18 cellular contexts compared by ENCODE assay signal in genomic region chr1:159705251-159705910, GRCh38. TPM values are rescaled to one million over a fixed set of nuclear protein-coding genes. Genes with fewer than 3 reads are reported as not detected.
DNase-seq lines count a peak whose midpoint lies in the region; ATAC-seq, FAIRE-seq and TF ChIP-seq lines count a peak whose summit lies in the region.
"Had no signal": no experiment of that assay in that cellular context is flagged by ENCODE, and none has a peak within 500 bp of the region (broad histone marks: within the 10 kb centered on the region; RNA-seq: fewer than 3 reads in every experiment).

No MANE protein-coding gene starts in this region.

- TF ChIP-seq EP300 in HepG2 (IDR thresholded peaks at IDR 0.05; ENCODE audit: low read depth in 2 of 2, low read length in 2 of 2), result no peak
- no peak for TF ChIP-seq EP300 in HepG2 (CRISPR knock-in tag; IDR thresholded peaks at IDR 0.05; ENCODE audit: borderline replicate concordance)

- ATAC-seq in HepG2, result no peak
- no peak for ATAC-seq in activated CD8-positive, alpha-beta T cell treated with anti-CD3 and anti-CD28 coated beads, Interleukin-2, amount 10 ng/mL, durations not matched to agents 7 days and 5 days
- ATAC-seq: Right ventricle myocardium inferior had no signal

- WGBS in liver, result 65% methylated on average over 8 of the region's 8 CpGs
- WGBS in HepG2 (ENCODE audit: low lambda C conversion rate), result 23% methylated on average over 8 of the region's 8 CpGs

- in situ Hi-C loops in HepG2 (cut with HindIII; ENCODE audit: extremely low pct_ligation_motif_present, low pct_unique_long_range_greater_than_20kb), result no loop called here

- no peaks in the 10 kb centered on the region for H3K4me1 Mint-ChIP-seq in activated CD8-positive, alpha-beta T cell treated with anti-CD3 and anti-CD28 coated beads, Interleukin-2, amount 10 ng/mL, durations not matched to agents 7 days and 5 days (ENCODE audit: low read depth)
- H3K4me1 Mint-ChIP-seq: CD8-positive, alpha-beta memory T cell had no signal

- POLR2A ChIA-PET in HepG2 (lab: Yijun Ruan, JAX), result no interaction called here
- POLR2A ChIA-PET in activated CD8-positive, alpha-beta T cell treated with anti-CD3 and anti-CD28 coated beads, Interleukin-2, amount 10 ng/mL, durations not matched to agents 7 days and 5 days (lab: Charles Lee), result no interaction called here

- no peak overlapping the region for H3K4me2 ChIP-seq in HepG2 (ENCODE audit: low read depth, low read length)
- H3K4me2 ChIP-seq: BLaER1 had no signal

- H3K27me3 Mint-ChIP-seq in activated CD8-positive, alpha-beta T cell treated with anti-CD3 and anti-CD28 coated beads, Interleukin-2, amount 10 ng/mL, durations not matched to agents 7 days and 5 days (ENCODE audit: low read depth), result peaks cover 4% of the 10 kb centered on the region

- intact Hi-C loops in HepG2 (cut with micrococcal nuclease; ENCODE audit: unreplicated experiment), result no loop called here
- intact Hi-C loops in kidney (cut with DNase I), result no loop called here

- H3K9me3 Mint-ChIP-seq in activated CD8-positive, alpha-beta T cell treated with anti-CD3 and anti-CD28 coated beads, Interleukin-2, amount 10 ng/mL, durations not matched to agents 7 days and 5 days (ENCODE audit: insufficient read depth), result no peaks in the 10 kb centered on the region
- H3K9me3 Mint-ChIP-seq: CD8-positive, alpha-beta memory T cell had no signal

- H3K9me3 ChIP-seq in liver (ENCODE audit: control insufficient read depth in 4 of 4, low read length in 3 of 4) (no peaks in the 10 kb centered on the region), HepG2 (ENCODE audit: low read length) (no peaks in the 10 kb centered on the region), kidney (ENCODE audit: control insufficient read depth in 1 of 2, low read length in 2 of 2) (no peaks in the 10 kb centered on the region)
- H3K9me3 ChIP-seq: BLaER1 had no signal

- TF ChIP-seq POLR2A in HepG2 (IDR thresholded peaks at IDR 0.05; ENCODE audit: insufficient read depth in 1 of 2, low read depth in 2 of 2, low read length in 2 of 2), result no peak

- no peak overlapping the region for H3K27ac Mint-ChIP-seq in activated CD8-positive, alpha-beta T cell treated with anti-CD3 and anti-CD28 coated beads, Interleukin-2, amount 10 ng/mL, durations not matched to agents 7 days and 5 days
- H3K27ac Mint-ChIP-seq: CD8-positive, alpha-beta memory T cell had no signal

- H3K36me3 ChIP-seq in liver (ENCODE audit: control insufficient read depth in 4 of 4, insufficient read depth in 3 of 4, low read depth in 1 of 4, low read length in 3 of 4) (no peaks in the 10 kb centered on the region), HepG2 (replicated peaks in 1 of 2; ENCODE audit: control insufficient read depth in 1 of 2, insufficient read depth in 2 of 2, low read length in 2 of 2) (no peaks in the 10 kb centered on the region), kidney (ENCODE audit: control insufficient read depth in 1 of 2, insufficient read depth in 2 of 2, low read length in 2 of 2) (no peaks in the 10 kb centered on the region)
- H3K36me3 ChIP-seq: BLaER1 had no signal

- CTCF ChIA-PET in HepG2 (lab: Yijun Ruan, JAX; ENCODE audit: low intra/inter-chr PET ratio, low total read pairs), result no interaction called here
- CTCF ChIA-PET in activated CD8-positive, alpha-beta T cell treated with anti-CD3 and anti-CD28 coated beads, Interleukin-2, amount 10 ng/mL, durations not matched to agents 7 days and 5 days (lab: Charles Lee), result no interaction called here

- FAIRE-seq in HepG2 (lab: Jason Lieb, UNC) (no peak), urothelium cell line (lab: Jason Lieb, UNC) (no peak), kidney (lab: Jason Lieb, UNC) (no peak)
- FAIRE-seq: GM12892 had no signal

- H3K79me2 ChIP-seq in HepG2 (ENCODE audit: insufficient read depth, low read length), result no peaks in the 10 kb centered on the region

- H2AFZ ChIP-seq in HepG2 (ENCODE audit: low read length), result no peak overlapping the region
- H2AFZ ChIP-seq: GM23248 had no signal

- peak; percentile 59 to 65 for TF ChIP-seq RAD21 in liver (IDR thresholded peaks at IDR 0.05)
- no peak for TF ChIP-seq RAD21 in HepG2 (CRISPR knock-in tag; IDR thresholded peaks at IDR 0.05)

- H3K27me3 ChIP-seq in liver (ENCODE audit: control insufficient read depth in 4 of 4, insufficient read depth in 4 of 4, low read length in 3 of 4) (no peaks in the 10 kb centered on the region), HepG2 (ENCODE audit: control insufficient read depth in 1 of 2, insufficient read depth in 2 of 2, low read length in 2 of 2) (no peaks in the 10 kb centered on the region)
- H3K27me3 ChIP-seq: BLaER1 had no signal

- TF ChIP-seq CTCF in liver (IDR thresholded peaks at IDR 0.05; ENCODE audit: low read depth, low read length, missing input control) (no peak), HepG2 (CRISPR knock-in tag; IDR thresholded peaks at IDR 0.05) (no peak), kidney (IDR thresholded peaks at IDR 0.05; ENCODE audit: borderline replicate concordance, extremely low read depth, insufficient read depth) (no peak)

- H3K4me3 Mint-ChIP-seq in activated CD8-positive, alpha-beta T cell treated with anti-CD3 and anti-CD28 coated beads, Interleukin-2, amount 10 ng/mL, durations not matched to agents 7 days and 5 days, result no peak overlapping the region
- H3K4me3 Mint-ChIP-seq: CD8-positive, alpha-beta memory T cell had no signal

- peak overlapping the region; percentile 16 to 51 for H3K27ac ChIP-seq in liver (ENCODE audit: low read depth in 1 of 2, low read length in 2 of 2)
- no peak overlapping the region for H3K27ac ChIP-seq in HepG2 (ENCODE audit: extremely low read length, insufficient read depth, low read length)
- H3K27ac ChIP-seq in kidney (ENCODE audit: low read depth in 2 of 2, low read length in 2 of 2), result no peak overlapping the region
- H3K27ac ChIP-seq: BLaER1, GM23248 had no signal

- DNase-seq in HepG2 (ENCODE audit: low spot score) (no peak), hippocampal formation (lab: John Stamatoyannopoulos, UW) (peak; percentile 2 to 6), mucosa of gallbladder (ENCODE audit: low spot score) (peak; percentile 19), DMS114 treated with DMSO at 0.1 percent for 48 hours (lab: John Stamatoyannopoulos, UW; ENCODE audit: unreplicated experiment) (no peak), urothelium cell line (ENCODE audit: low spot score) (no peak), kidney (no peak)
- no peak for DNase-seq in activated CD8-positive, alpha-beta T cell treated with anti-CD3 and anti-CD28 coated beads, Interleukin-2, amount 10 ng/mL, durations not matched to agents 7 days and 5 days
- DNase-seq: CD8-positive, alpha-beta memory T cell; GM23248; HCEC 1CT; KG1; NCI-H2107; NCI-H2227 treated with DMSO at 0.1 percent for 48 hours had no signal

- H3K36me3 Mint-ChIP-seq in activated CD8-positive, alpha-beta T cell treated with anti-CD3 and anti-CD28 coated beads, Interleukin-2, amount 10 ng/mL, durations not matched to agents 7 days and 5 days (ENCODE audit: low read depth), result no peaks in the 10 kb centered on the region
- H3K36me3 Mint-ChIP-seq: CD8-positive, alpha-beta memory T cell had no signal

- H3K9ac ChIP-seq in liver (ENCODE audit: low read depth in 1 of 2, low read length in 2 of 2) (no peak overlapping the region), HepG2 (ENCODE audit: insufficient read depth, low read depth, low read length) (no peak overlapping the region), kidney (ENCODE audit: low read length in 2 of 2) (no peak overlapping the region)
- H3K9ac ChIP-seq: BLaER1, GM23248 had no signal

- no peaks in the 10 kb centered on the region for H4K20me1 ChIP-seq in HepG2 (ENCODE audit: insufficient read depth, low read length)
- H4K20me1 ChIP-seq: BLaER1 had no signal

- H3K4me3 ChIP-seq in liver (ENCODE audit: low read depth in 1 of 3, low read length in 3 of 3), result no peak overlapping the region
- no peak overlapping the region for H3K4me3 ChIP-seq in HepG2 (replicated peaks in 1 of 3; ENCODE audit: insufficient read depth in 1 of 3, low read depth in 2 of 3, low read length in 3 of 3)
- H3K4me3 ChIP-seq in kidney (ENCODE audit: low read length in 2 of 2), result no peak overlapping the region
- H3K4me3 ChIP-seq: BLaER1, GM23248 had no signal

- no TSS peak for BruUV-seq in HepG2 (replicated peaks; lab: Mats Ljungman, UMichigan)

- H3K4me1 ChIP-seq in liver (ENCODE audit: control insufficient read depth in 4 of 4, insufficient read depth in 4 of 4, low read length in 3 of 4) (peaks cover 0 to 32% (median 23%) of the 10 kb centered on the region in 4 donors), HepG2 (ENCODE audit: insufficient read depth, low read length) (no peaks in the 10 kb centered on the region), kidney (ENCODE audit: control insufficient read depth in 1 of 2, insufficient read depth in 1 of 2, low read depth in 1 of 2, low read length in 2 of 2) (no peaks in the 10 kb centered on the region)

RNA-seq across cellular contexts. Expression of gene CRP, which starts 9.0 kb away (rescaled TPM):
- 1,000 to 10,000 TPM in 1 of 2 donors, 100 to 1,000 TPM in 1; 103 to 4,637 TPM for total RNA-seq in liver
- polyA plus RNA-seq in liver, result over 10,000 TPM in 1 of 2 donors, 1,000 to 10,000 TPM in 1; 4,292 to 13,117 TPM
- not detected in 2 replicates for total RNA-seq in HepG2 (2016; rRNA removed; fragmentation: Illumina TruSeq; extraction: Trizol)
- total RNA-seq in HepG2 (2016; cell fraction: cytosol; rRNA removed; fragmentation: Illumina TruSeq; extraction: Trizol; ENCODE audit: low read depth), result not detected in 2 replicates
- not detected in 2 replicates for total RNA-seq in HepG2 (2016; cell fraction: insoluble cytoplasmic fraction; rRNA removed; fragmentation: Illumina TruSeq; extraction: Trizol)
- not detected in 2 replicates for total RNA-seq in HepG2 (2016; cell fraction: membrane; rRNA removed; fragmentation: Illumina TruSeq; extraction: Trizol)
- not detected in 2 replicates for total RNA-seq in HepG2 (2016; cell fraction: nucleus; rRNA removed; fragmentation: Illumina TruSeq; extraction: Trizol)
- not detected in 2 replicates for polyA plus RNA-seq in HepG2 (2011; rRNA removed)
- polyA plus RNA-seq in HepG2 (2011; cell fraction: cytosol; rRNA removed), result not detected in 2 replicates
- polyA plus RNA-seq in HepG2 (2011; cell fraction: nucleus; rRNA removed), result not detected in 2 replicates
- not detected in 2 replicates for polyA plus RNA-seq in HepG2 (2012)
- polyA plus RNA-seq in HepG2 (2016; cell fraction: cytosol; fragmentation: Illumina TruSeq; extraction: Trizol; ENCODE audit: low read depth), result not detected in 2 replicates
- polyA plus RNA-seq in HepG2 (2016; cell fraction: insoluble cytoplasmic fraction; fragmentation: Illumina TruSeq; extraction: Trizol; ENCODE audit: low read depth), result not detected in 2 replicates
- polyA plus RNA-seq in HepG2 (2016; cell fraction: membrane; fragmentation: Illumina TruSeq; extraction: Trizol; ENCODE audit: low read depth), result not detected in 2 replicates
- not detected in 2 replicates for polyA plus RNA-seq in HepG2 (2016; cell fraction: nucleus; fragmentation: Illumina TruSeq; extraction: Trizol; ENCODE audit: insufficient read depth, low read depth)
- not detected in 2 replicates for polyA minus RNA-seq in HepG2 (2011; rRNA and poly(A)+ RNA removed; ENCODE audit: low replicate concordance)
- polyA minus RNA-seq in HepG2 (2011; cell fraction: cytosol; rRNA and poly(A)+ RNA removed), result not detected in 2 replicates
- polyA minus RNA-seq in HepG2 (2011; cell fraction: nucleus; rRNA and poly(A)+ RNA removed), result not detected in 2 replicates
- total RNA-seq in mucosa of gallbladder, result 46.3 TPM
- total RNA-seq in kidney, result not detected
- polyA plus RNA-seq in kidney (ENCODE audit: insufficient read depth, low read depth, low replicate concordance), result not detected
- not detected for total RNA-seq in activated CD8-positive, alpha-beta T cell treated with anti-CD3 and anti-CD28 coated beads, Interleukin-2, amount 10 ng/mL, durations not matched to agents 7 days and 5 days
- total RNA-seq: A172; CD8-positive, alpha-beta memory T cell; GM23248; Right ventricle myocardium inferior had no signal
- polyA plus RNA-seq: CD8-positive, alpha-beta memory T cell; GM23248 had no signal

Comparison
In these comparisons a context has a peak if more than half of its experiments do, and no peak if none do; other contexts are left out.
1. H3K27ac ChIP-seq: peak in liver (2 of 2); none in HepG2 (single experiment) and kidney (0 of 2).
2. RNA of gene CRP, which starts 9.0 kb away (total RNA-seq): 103 to 4,637 TPM in liver and 46.3 TPM in mucosa of gallbladder (single experiment); not detected in kidney (single experiment), not detected in HepG2 and not detected in activated CD8-positive, alpha-beta T cell treated with anti-CD3 and anti-CD28 coated beads, Interleukin-2, amount 10 ng/mL, durations not matched to agents 7 days and 5 days; every median in the first group is over 10 times any median in the second.
3. DNase-seq: peak in hippocampal formation (2 of 2) and mucosa of gallbladder (single experiment); none in HepG2 (single experiment), DMS114 treated with DMSO at 0.1 percent for 48 hours (single experiment), urothelium cell line (single experiment), kidney (single experiment) and activated CD8-positive, alpha-beta T cell treated with anti-CD3 and anti-CD28 coated beads, Interleukin-2, amount 10 ng/mL, durations not matched to agents 7 days and 5 days (single experiment).